ENCODE assay signal across 9 cellular contexts in the genomic region with DNA sequence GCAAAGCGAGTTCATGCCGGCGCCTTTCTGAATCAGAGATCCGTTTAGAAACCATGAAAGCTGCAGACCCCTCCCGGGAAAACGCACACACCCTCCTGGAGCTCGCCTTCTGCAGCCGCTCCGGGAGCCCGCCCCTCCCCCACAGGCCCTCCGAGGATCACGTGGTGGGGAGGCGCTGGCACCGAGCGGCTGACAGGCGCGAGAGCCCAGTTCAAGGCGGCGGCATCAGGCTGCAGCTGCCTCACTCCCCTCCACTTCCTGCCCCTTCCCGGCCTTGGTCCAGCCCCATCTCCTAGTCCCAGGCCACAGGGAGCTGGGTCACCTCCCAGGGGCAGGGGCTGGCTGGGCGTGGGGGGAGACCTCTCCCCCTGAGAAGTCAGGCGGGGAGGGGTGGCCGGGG. TPM values are rescaled to one million over a fixed set of nuclear protein-coding genes. Genes with fewer than 3 reads are reported as not detected.
DNase-seq lines count a peak whose midpoint lies in the region; ATAC-seq and TF ChIP-seq lines count a peak whose summit lies in the region.
"Not testable (repeated sequence)": the region's sequence is repeated elsewhere in the genome, so short reads cannot be mapped to it uniquely, and the experiment has no call there.
"Had no signal": no experiment of that assay in that cellular context is flagged by ENCODE, and none has a peak within 500 bp of the region (broad histone marks: within the 10 kb centered on the region; RNA-seq: fewer than 3 reads in every experiment).

No MANE protein-coding gene starts in this region.

- H4K20me1 ChIP-seq in GM23338 (replicated peaks; ENCODE audit: insufficient read depth) = not testable (repeated sequence)

- ATAC-seq in GM23338 = peak; percentile 49
- ATAC-seq in WTC11 = peak; percentile 9
- peak; percentile 28 to 38 for ATAC-seq in left cardiac atrium
- ATAC-seq in left lobe of liver = peak; percentile 29
- peak; percentile 53 to 54 for ATAC-seq in upper lobe of left lung (ENCODE audit: low FRiP score in 2 of 2)

- H3K4me2 ChIP-seq in GM23338 = not testable (repeated sequence)

- not testable (repeated sequence) for H2AFZ ChIP-seq in GM23338

- not testable (repeated sequence) for H3K27ac ChIP-seq in GM23338 (ENCODE audit: low read depth); colonic mucosa; upper lobe of left lung

- not testable (repeated sequence) for H3K79me2 ChIP-seq in GM23338 (replicated peaks; ENCODE audit: insufficient read depth)

- not testable (repeated sequence) for H3K9me3 ChIP-seq in colonic mucosa, upper lobe of left lung

- H3K27ac Mint-ChIP-seq in GM23338; WTC11; glutamatergic neuron (ENCODE audit: unreplicated experiment): not testable (repeated sequence)

- not testable (repeated sequence) for TF ChIP-seq POLR2A in upper lobe of left lung (IDR thresholded peaks at IDR 0.05)

- H3K4me3 ChIP-seq in GM23338, colonic mucosa, upper lobe of left lung: not testable (repeated sequence)

- not testable (repeated sequence) for H3K4me3 Mint-ChIP-seq in GM23338; WTC11; glutamatergic neuron (ENCODE audit: unreplicated experiment)

- peaks cover 13% of the 10 kb centered on the region for H3K27me3 ChIP-seq in GM23338 (ENCODE audit: insufficient read depth)
- not testable (repeated sequence) for H3K27me3 ChIP-seq in colonic mucosa, upper lobe of left lung

- TF ChIP-seq EP300 in upper lobe of left lung (IDR thresholded peaks at IDR 0.05) = not testable (repeated sequence)

- H3K9me2 ChIP-seq in GM23338 (ENCODE audit: insufficient read depth) = not testable (repeated sequence)

- POLR2A ChIA-PET in WTC11 (lab: Charles Lee) = not testable (repeated sequence)

- not testable (repeated sequence) for H3K36me3 Mint-ChIP-seq in GM23338 (ENCODE audit: low read depth); WTC11; glutamatergic neuron (ENCODE audit: unreplicated experiment)

- not testable (repeated sequence) for H3K9me3 Mint-ChIP-seq in GM23338; WTC11; glutamatergic neuron (ENCODE audit: unreplicated experiment)

- not testable (repeated sequence) for H3K36me3 ChIP-seq in GM23338 (ENCODE audit: insufficient read depth); colonic mucosa; upper lobe of left lung

- not testable (repeated sequence) for H3K9ac ChIP-seq in colonic mucosa (ENCODE audit: low read depth in 2 of 2, low read length in 2 of 2)

- intact Hi-C loops in colonic mucosa (cut with DNase I); left cardiac atrium (cut with DNase I): not testable (repeated sequence)

- not testable (repeated sequence) for H3F3A ChIP-seq in GM23338 (replicated peaks; ENCODE audit: low read depth)

- not testable (repeated sequence) for H3K27me3 Mint-ChIP-seq in GM23338 (ENCODE audit: insufficient read depth, low read depth, poor library complexity); glutamatergic neuron (ENCODE audit: unreplicated experiment)
- peaks cover 11% of the 10 kb centered on the region for H3K27me3 Mint-ChIP-seq in WTC11 (ENCODE audit: low read depth)

- CTCF ChIA-PET in WTC11 (lab: Charles Lee) = not testable (repeated sequence)

- not testable (repeated sequence) for H3K4me1 Mint-ChIP-seq in GM23338; WTC11; glutamatergic neuron (ENCODE audit: low read depth, unreplicated experiment)

- not testable (repeated sequence) for TF ChIP-seq CTCF in GM23338 (conservative IDR thresholded peaks at IDR 0.05; ENCODE audit: low read depth in 2 of 2); WTC11 (IDR thresholded peaks at IDR 0.05); colonic mucosa (IDR thresholded peaks at IDR 0.05); glutamatergic neuron (IDR thresholded peaks at IDR 0.05; ENCODE audit: partially characterized antibody, unreplicated experiment); upper lobe of left lung (IDR thresholded peaks at IDR 0.05)

- not testable (repeated sequence) for H3K4me1 ChIP-seq in GM23338 (ENCODE audit: insufficient read depth); colonic mucosa
- peaks cover 0 to 17% (median 4%) of the 10 kb centered on the region in 4 donors for H3K4me1 ChIP-seq in upper lobe of left lung

- WGBS in upper lobe of left lung, 2 donors = no CpG with 5 or more reads among the region's 23 CpGs

- not testable (repeated sequence) for DNase-seq in GM23338 (ENCODE audit: low spot score); WTC11 (ENCODE audit: low spot score); left cardiac atrium
- DNase-seq in colonic mucosa = peak; percentile 56
- DNase-seq in glutamatergic neuron = peak; percentile 69
- peak; percentile 12 for DNase-seq in left lobe of liver (ENCODE audit: low spot score)
- DNase-seq in mucosa of gallbladder (ENCODE audit: low spot score) = peak; percentile 60
- peak in 1 of 2 donors; percentile 60 for DNase-seq in upper lobe of left lung

RNA-seq across cellular contexts. Expression of gene TPPP, which starts 2.1 kb away (rescaled TPM):
- 1.4 and 1.8 TPM in 2 replicates for total RNA-seq in GM23338 (2014; rRNA removed; shearing (Covaris generic))
- 0.38 and 0.48 TPM in 2 replicates for polyA plus RNA-seq in GM23338 (2016; fragmentation: Nextera tagmentation; extraction: Ambion mirVana)
- total RNA-seq in WTC11 (2021) (1.8 to 2.1 TPM (median 1.8 TPM) in 3 replicates), colonic mucosa (1 to 10 TPM; 1.7 to 4.0 TPM), glutamatergic neuron (ENCODE audit: unreplicated experiment) (44.5 TPM), left cardiac atrium (10 to 100 TPM; 15.5 to 25.0 TPM), left lobe of liver (4.1 TPM), mucosa of gallbladder (9.9 TPM), upper lobe of left lung (10 to 100 TPM; 14.3 to 42.7 (median 19.1) TPM)
- polyA plus RNA-seq: IgD-negative memory B cell had no signal
